Comparison of ENCODE assay signal across 8 cellular contexts in genomic region chr3:58568572-58569286, GRCh38. TPM values are rescaled to one million over a fixed set of nuclear protein-coding genes. Genes with fewer than 3 reads are reported as not detected.
DNase-seq lines count a peak whose midpoint lies in the region; ATAC-seq and TF ChIP-seq lines count a peak whose summit lies in the region.

No MANE protein-coding gene starts in this region.

- no peaks in the 10 kb centered on the region for H3K27me3 Mint-ChIP-seq in osteocyte (ENCODE audit: unreplicated experiment)

- H3K4me3 Mint-ChIP-seq in osteocyte (ENCODE audit: unreplicated experiment): no peak overlapping the region

- DNase-seq in GM06990 (ENCODE audit: extremely low read depth, insufficient read length) (no peak), HUDEP-2 (lab: John Stamatoyannopoulos, UW; ENCODE audit: unreplicated experiment in 76 of 76) (peak in 53 of 76 experiments; percentile 2 to 67 (median 37)), RWPE1 (ENCODE audit: low spot score) (peak; percentile 29), foreskin melanocyte (peak; percentile 44), osteocyte (ENCODE audit: extremely low spot score, unreplicated experiment) (peak; percentile 93), thyroid gland (peak; percentile 76 to 83)
- peak; percentile 92 for DNase-seq in activated effector memory CD4-positive, alpha-beta T cell treated with anti-CD3 and anti-CD28 coated beads, Interleukin-2, amount 50 U/mL, for 16 hours

- no peak for TF ChIP-seq POLR2A in thyroid gland (IDR thresholded peaks at IDR 0.05)

- no peak overlapping the region for H3K4me3 ChIP-seq in GM06990 (replicated peaks; ENCODE audit: low read depth, low read length)
- H3K4me3 ChIP-seq in thyroid gland (replicated peaks in 1 of 3): no peak overlapping the region

- H3K27me3 ChIP-seq in GM06990 (replicated peaks; ENCODE audit: control insufficient read depth, insufficient read depth, low read length) (no peaks in the 10 kb centered on the region; the same call in 1 of the 2 replicates), thyroid gland (no peaks in the 10 kb centered on the region)

- no peaks in the 10 kb centered on the region for H3K36me3 ChIP-seq in GM06990 (ENCODE audit: control insufficient read depth, insufficient read depth, low read length)
- peaks cover 0 to 17% of the 10 kb centered on the region in 2 donors for H3K36me3 ChIP-seq in thyroid gland

- 33 to 35% methylated on average over 17 of the region's 17 CpGs for WGBS in thyroid gland, 2 donors

- ATAC-seq in HG02642 (IDR thresholded peaks at IDR 0.05; ENCODE audit: poor library complexity, unreplicated experiment): no peak

- peaks cover 17% of the 10 kb centered on the region for H3K4me1 Mint-ChIP-seq in osteocyte (ENCODE audit: unreplicated experiment)

- POLR2A ChIA-PET in RWPE1 (lab: Yijun Ruan, JAX; ENCODE audit: low non-redundant PET): no interaction called here

- peaks cover 22 to 43% of the 10 kb centered on the region in 2 donors for H3K4me1 ChIP-seq in thyroid gland

- TF ChIP-seq CTCF in GM06990 (IDR thresholded peaks at IDR 0.05; ENCODE audit: insufficient read depth, low read length, poor library complexity, severe bottlenecking) (peak; percentile 89), RWPE1 (conservative IDR thresholded peaks at IDR 0.05; ENCODE audit: low read depth) (peak; percentile 91), osteocyte (IDR thresholded peaks at IDR 0.05) (peak; percentile 93), thyroid gland (IDR thresholded peaks at IDR 0.05) (peak; percentile 78 to 95 (median 92))

- CTCF ChIA-PET in RWPE1 (lab: Yijun Ruan, JAX): interaction anchor here (0.6 to 3.0 kb wide), 11 partner anchors 10 to 1829 kb away, joined by 3 to 19 read pairs (median 3); no protein-coding TSS in a partner anchor

- no peak overlapping the region for H3K27ac Mint-ChIP-seq in osteocyte (ENCODE audit: unreplicated experiment)

- peaks cover 9% of the 10 kb centered on the region for H3K9me3 Mint-ChIP-seq in osteocyte (ENCODE audit: unreplicated experiment)

- H3K27ac ChIP-seq in RWPE1 (no peak overlapping the region), thyroid gland (peak overlapping the region in 1 of 3 donors; percentile 62)

- H3K9me3 ChIP-seq in thyroid gland: no peaks in the 10 kb centered on the region

- intact Hi-C loops in thyroid gland (cut with DNase I): no loop called here

- H3K36me3 Mint-ChIP-seq in osteocyte (ENCODE audit: unreplicated experiment): no peaks in the 10 kb centered on the region

RNA-seq across cellular contexts. Expression of gene FAM107A, which starts 8.5 kb away (rescaled TPM):
- total RNA-seq in osteocyte: not detected in 2 replicates
- 100 to 1,000 TPM in 1 of 4 donors, 10 to 100 TPM in 3; 62.3 to 137 (median 83.3) TPM for total RNA-seq in thyroid gland

RNA-seq across cellular contexts. Expression of gene ACOX2, which starts 31.7 kb away (rescaled TPM):
- total RNA-seq in osteocyte (0.51 TPM in 1 of 2 replicates, not detected in the other), thyroid gland (10 to 100 TPM; 17.8 to 62.2 (median 37.4) TPM)

Comparison
In these comparisons a context has a peak if more than half of its experiments do, and no peak if none do; other contexts are left out.
1. RNA of gene FAM107A, which starts 8.5 kb away (total RNA-seq): 62.3 to 137 TPM in thyroid gland; not detected in osteocyte; every median in the first group is over 10 times any median in the second.
2. RNA of gene ACOX2, which starts 31.7 kb away (total RNA-seq): 17.8 to 62.2 TPM in thyroid gland; 0.51 TPM in osteocyte; every median in the first group is over 10 times any median in the second.
3. Peak in every context shown above with its lines, with median percentiles within 50 percentile points of each other: CTCF ChIP-seq.